Comparison of ENCODE assay signal across 14 cellular contexts in the genomic region with DNA sequence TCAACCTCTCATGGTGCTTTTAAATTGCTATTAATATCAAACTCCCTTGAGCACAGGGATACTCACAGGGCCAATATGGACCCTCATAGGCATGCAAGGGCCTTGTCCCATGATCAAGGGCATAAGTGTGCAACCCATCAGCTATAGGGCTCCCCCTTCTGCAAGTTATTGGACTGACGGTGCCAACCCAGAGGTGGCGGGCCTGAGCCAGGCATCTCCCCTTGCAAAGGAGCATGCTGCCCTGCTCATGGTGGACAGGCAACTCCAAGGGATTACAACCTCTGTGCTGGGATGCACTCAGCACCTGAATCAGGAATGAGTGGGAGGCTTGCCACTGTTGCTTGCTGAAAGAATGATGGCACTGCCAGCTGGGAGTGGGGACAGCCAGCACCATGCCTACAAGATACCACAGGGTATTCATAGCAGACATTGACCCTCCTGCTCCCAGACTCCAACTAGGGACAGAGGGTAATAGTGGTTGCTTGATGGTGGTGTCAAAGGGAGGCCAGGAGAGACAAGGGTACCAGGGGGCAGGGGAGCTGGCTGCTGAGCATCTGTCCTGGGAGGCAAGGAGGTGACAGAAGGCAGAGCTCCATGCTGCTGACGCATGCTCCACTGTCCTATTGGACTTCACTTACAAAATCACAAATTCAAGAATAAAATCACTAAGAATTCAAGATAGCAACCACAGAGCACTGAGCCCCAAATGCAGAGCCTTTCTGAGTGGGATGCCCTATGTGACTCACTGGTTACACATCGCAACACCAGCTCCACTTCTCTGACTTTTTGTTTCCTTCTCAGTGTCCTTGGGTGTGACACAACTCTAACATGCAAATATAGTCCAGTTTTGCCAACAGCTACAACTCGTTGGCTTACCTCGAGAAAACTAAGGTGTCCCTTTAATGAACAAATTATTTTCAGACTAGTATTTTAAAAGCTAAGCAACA.
DNase-seq lines count a peak whose midpoint lies in the region; ATAC-seq, FAIRE-seq and TF ChIP-seq lines count a peak whose summit lies in the region.
"Had no signal": no experiment of that assay in that cellular context is flagged by ENCODE, and none has a peak within 500 bp of the region (broad histone marks: within the 10 kb centered on the region; RNA-seq: fewer than 3 reads in every experiment).

No MANE protein-coding gene starts in this region.

- no peaks in the 10 kb centered on the region for H3K4me1 Mint-ChIP-seq in activated naive CD4-positive, alpha-beta T cell treated with anti-CD3 and anti-CD28 coated beads for 36 hours (ENCODE audit: low read depth)
- H3K4me1 Mint-ChIP-seq in astrocyte (ENCODE audit: low read depth, unreplicated experiment): peaks cover 20% of the 10 kb centered on the region

- H3K79me2 ChIP-seq in HCT116 (ENCODE audit: insufficient read depth, low read length) (no peaks in the 10 kb centered on the region), astrocyte (ENCODE audit: insufficient read depth, low read length) (no peaks in the 10 kb centered on the region), osteoblast (ENCODE audit: insufficient read depth, low read length) (peaks cover 9% of the 10 kb centered on the region)

- CTCF ChIA-PET in activated naive CD4-positive, alpha-beta T cell treated with anti-CD3 and anti-CD28 coated beads for 36 hours (lab: Charles Lee): interaction anchor here (0.8 kb wide), 1 partner anchor 430 kb away, joined by 3 read pairs; no protein-coding TSS in a partner anchor
- CTCF ChIA-PET in HCT116 (lab: Charles Lee): no interaction called here

- H2AFZ ChIP-seq in HCT116 (ENCODE audit: low read depth, low read length, poor library complexity, severe bottlenecking) (no peak overlapping the region), astrocyte (ENCODE audit: low read depth, low read length) (no peak overlapping the region), osteoblast (ENCODE audit: low read length) (no peak overlapping the region)

- H3K27me3 Mint-ChIP-seq in activated naive CD4-positive, alpha-beta T cell treated with anti-CD3 and anti-CD28 coated beads for 36 hours (ENCODE audit: low read depth): peaks cover 6% of the 10 kb centered on the region
- peaks cover 4% of the 10 kb centered on the region for H3K27me3 Mint-ChIP-seq in astrocyte (ENCODE audit: low read depth, unreplicated experiment)

- no peaks in the 10 kb centered on the region for H3K9me2 ChIP-seq in HCT116 (ENCODE audit: insufficient read depth)

- TF ChIP-seq CTCF in HCT116 (IDR thresholded peaks at IDR 0.05 in 2 of 3, conservative IDR thresholded peaks at IDR 0.05 in 1 of 3; ENCODE audit: borderline replicate concordance in 1 of 3, insufficient read depth in 1 of 3, low read depth in 2 of 3, low read length in 2 of 3): peak in 1 of 3 experiments; percentile 16; a peak in 2 of 6 replicates
- no peak for TF ChIP-seq CTCF in astrocyte (IDR thresholded peaks at IDR 0.05; ENCODE audit: insufficient read depth, low read depth, low read length)
- no peak for TF ChIP-seq CTCF in osteoblast (IDR thresholded peaks at IDR 0.05; ENCODE audit: extremely low read depth, low read depth, low read length)
- TF ChIP-seq CTCF in WERI-Rb-1 (IDR thresholded peaks at IDR 0.05; ENCODE audit: low read depth, low read length): no peak

- H4K20me1 ChIP-seq in HCT116 (ENCODE audit: insufficient read depth) (no peaks in the 10 kb centered on the region), astrocyte (ENCODE audit: insufficient read depth, low read length) (no peaks in the 10 kb centered on the region), osteoblast (ENCODE audit: insufficient read depth, low read length) (no peaks in the 10 kb centered on the region)
- H4K20me1 ChIP-seq: BLaER1 had no signal

- TF ChIP-seq POLR2A in HCT116 (IDR thresholded peaks at IDR 0.05; ENCODE audit: borderline replicate concordance, extremely low read depth, insufficient read depth, insufficient read length): no peak

- no peaks in the 10 kb centered on the region for H3K4me1 ChIP-seq in HCT116 (ENCODE audit: control insufficient read depth in 1 of 2, insufficient read depth in 2 of 2, low read length in 2 of 2)
- H3K4me1 ChIP-seq in astrocyte (ENCODE audit: insufficient read depth, low read length): peaks cover 11% of the 10 kb centered on the region
- H3K4me1 ChIP-seq in osteoblast (ENCODE audit: insufficient read depth, low read length): peaks cover 58% of the 10 kb centered on the region
- H3K4me1 ChIP-seq: BLaER1, colonic mucosa, spleen had no signal

- peak; percentile 10 for DNase-seq in activated naive CD4-positive, alpha-beta T cell treated with anti-CD3 and anti-CD28 coated beads for 36 hours
- no peak for DNase-seq in activated naive CD4-positive, alpha-beta T cell treated with Interleukin-2 at 50 U/mL for 16 hours
- no peak for DNase-seq in HCT116 (ENCODE audit: low read depth, low spot score)
- DNase-seq in astrocyte (ENCODE audit: low read depth): peak; percentile 55
- DNase-seq in osteoblast (ENCODE audit: insufficient read length, low spot score, missing footprints): peak; percentile 51
- DNase-seq in T-helper 9 cell: no peak
- no peak for DNase-seq in WERI-Rb-1
- DNase-seq in ureter (ENCODE audit: low spot score): no peak
- DNase-seq: colonic mucosa; NCI-H774; spleen; stimulated activated naive CD4-positive, alpha-beta T cell treated with Interleukin-2 at 50 U/mL for 16 hours; T-helper 2 cell had no signal

- H3K27ac Mint-ChIP-seq in activated naive CD4-positive, alpha-beta T cell treated with anti-CD3 and anti-CD28 coated beads for 36 hours: no peak overlapping the region
- no peak overlapping the region for H3K27ac Mint-ChIP-seq in astrocyte (ENCODE audit: unreplicated experiment)

- H3K27me3 ChIP-seq in HCT116 (ENCODE audit: insufficient read depth, low read length) (no peaks in the 10 kb centered on the region), astrocyte (ENCODE audit: insufficient read depth, low read length) (no peaks in the 10 kb centered on the region), osteoblast (ENCODE audit: insufficient read depth, low read length) (no peaks in the 10 kb centered on the region), WERI-Rb-1 (ENCODE audit: insufficient read depth, low read depth, severe bottlenecking) (no peaks in the 10 kb centered on the region)
- H3K27me3 ChIP-seq: BLaER1, colonic mucosa had no signal

- TF ChIP-seq RAD21 in HCT116 (IDR thresholded peaks at IDR 0.05; ENCODE audit: low read depth): no peak

- peak; percentile 20 for FAIRE-seq in astrocyte (lab: Jason Lieb, UNC)

- H3K9me3 Mint-ChIP-seq in activated naive CD4-positive, alpha-beta T cell treated with anti-CD3 and anti-CD28 coated beads for 36 hours: no peaks in the 10 kb centered on the region
- peaks cover under 1% of the 10 kb centered on the region for H3K9me3 Mint-ChIP-seq in astrocyte (ENCODE audit: unreplicated experiment)

- intact Hi-C loops in activated naive CD4-positive, alpha-beta T cell treated with anti-CD3 and anti-CD28 coated beads for 36 hours (cut with micrococcal nuclease): no loop called here
- intact Hi-C loops in HCT116 (cut with micrococcal nuclease): no loop called here

- no peak overlapping the region for H3K4me3 Mint-ChIP-seq in activated naive CD4-positive, alpha-beta T cell treated with anti-CD3 and anti-CD28 coated beads for 36 hours
- H3K4me3 Mint-ChIP-seq in astrocyte (ENCODE audit: unreplicated experiment): no peak overlapping the region

- H3K36me3 ChIP-seq in HCT116 (ENCODE audit: control insufficient read depth in 1 of 2, insufficient read depth in 2 of 2, low read length in 2 of 2) (no peaks in the 10 kb centered on the region), astrocyte (ENCODE audit: insufficient read depth, low read length) (no peaks in the 10 kb centered on the region), osteoblast (ENCODE audit: insufficient read depth, low read length) (no peaks in the 10 kb centered on the region), WERI-Rb-1 (no peaks in the 10 kb centered on the region)
- H3K36me3 ChIP-seq: BLaER1, colonic mucosa, spleen had no signal

- no peak overlapping the region for H3K27ac ChIP-seq in HCT116 (ENCODE audit: low read depth, low read length)
- no peak overlapping the region for H3K27ac ChIP-seq in astrocyte (ENCODE audit: low read depth, low read length)
- peak overlapping the region; percentile 81 for H3K27ac ChIP-seq in osteoblast (ENCODE audit: low read depth, low read length)
- H3K27ac ChIP-seq in WERI-Rb-1: no peak overlapping the region
- H3K27ac ChIP-seq: BLaER1, colonic mucosa, spleen had no signal

- RAD21 ChIA-PET in HCT116 (lab: Charles Lee; ENCODE audit: low non-redundant PET in 1 of 2, low total read pairs in 2 of 2, uncharacterized antibody in 2 of 2, unreplicated experiment in 2 of 2): no interaction called here

- POLR2A ChIA-PET in HCT116 (lab: Charles Lee): no interaction called here

- no peaks in the 10 kb centered on the region for H3K36me3 Mint-ChIP-seq in activated naive CD4-positive, alpha-beta T cell treated with anti-CD3 and anti-CD28 coated beads for 36 hours (ENCODE audit: low read depth)
- no peaks in the 10 kb centered on the region for H3K36me3 Mint-ChIP-seq in astrocyte (ENCODE audit: low read depth, unreplicated experiment)

- BruUV-seq in HCT116 (replicated peaks; lab: Mats Ljungman, UMichigan): no TSS peak

- H3K4me2 ChIP-seq in HCT116 (ENCODE audit: low read length) (no peak overlapping the region), astrocyte (ENCODE audit: low read length) (peak overlapping the region; percentile 34), osteoblast (ENCODE audit: insufficient read depth, low read length) (peak overlapping the region; percentile 29)
- H3K4me2 ChIP-seq: BLaER1 had no signal

- peak; percentile 58; the same call in 1 of the 2 replicates for ATAC-seq in HCT116

- H3K9me3 ChIP-seq in HCT116 (ENCODE audit: control insufficient read depth in 1 of 2, insufficient read depth in 1 of 2, low read depth in 1 of 2, low read length in 2 of 2) (no peaks in the 10 kb centered on the region), astrocyte (ENCODE audit: insufficient read depth, low read depth, low read length) (no peaks in the 10 kb centered on the region), osteoblast (ENCODE audit: low read depth, low read length) (no peaks in the 10 kb centered on the region), WERI-Rb-1 (ENCODE audit: severe bottlenecking) (no peaks in the 10 kb centered on the region)
- H3K9me3 ChIP-seq: BLaER1, colonic mucosa, spleen had no signal

- no peak overlapping the region for H3K4me3 ChIP-seq in HCT116 (replicated peaks in 1 of 2; ENCODE audit: low read depth in 1 of 2, low read length in 2 of 2)
- H3K4me3 ChIP-seq in astrocyte (ENCODE audit: insufficient read depth, low read depth, low read length): no peak overlapping the region
- H3K4me3 ChIP-seq in osteoblast (ENCODE audit: insufficient read depth, low read length): no peak overlapping the region
- no peak overlapping the region for H3K4me3 ChIP-seq in WERI-Rb-1 (ENCODE audit: low read depth, low read length)
- H3K4me3 ChIP-seq: BLaER1, colonic mucosa, spleen had no signal

- H3K9ac ChIP-seq in HCT116 (ENCODE audit: low read length) (no peak overlapping the region), astrocyte (ENCODE audit: low read length) (no peak overlapping the region)
- H3K9ac ChIP-seq: BLaER1 had no signal

TF ChIP-seq in HCT116, 20 proteins besides CTCF, POLR2A, EP300 and RAD21 (continues in another document):
- no peak for TF ChIP-seq CEBPB (IDR thresholded peaks at IDR 0.05; ENCODE audit: low read depth)
- no peak for TF ChIP-seq SRF (IDR thresholded peaks at IDR 0.05; ENCODE audit: low read depth)

Comparison
In these comparisons a context has a peak if more than half of its experiments do, and no peak if none do; other contexts are left out.
1. DNase-seq: peak in activated naive CD4-positive, alpha-beta T cell treated with anti-CD3 and anti-CD28 coated beads for 36 hours (single experiment), astrocyte (single experiment) and osteoblast (single experiment); none in activated naive CD4-positive, alpha-beta T cell treated with Interleukin-2 at 50 U/mL for 16 hours (single experiment), HCT116 (single experiment), T-helper 9 cell (single experiment), WERI-Rb-1 (single experiment) and ureter (single experiment).